1 cellular context compared by ENCODE assay signal in the genomic region with DNA sequence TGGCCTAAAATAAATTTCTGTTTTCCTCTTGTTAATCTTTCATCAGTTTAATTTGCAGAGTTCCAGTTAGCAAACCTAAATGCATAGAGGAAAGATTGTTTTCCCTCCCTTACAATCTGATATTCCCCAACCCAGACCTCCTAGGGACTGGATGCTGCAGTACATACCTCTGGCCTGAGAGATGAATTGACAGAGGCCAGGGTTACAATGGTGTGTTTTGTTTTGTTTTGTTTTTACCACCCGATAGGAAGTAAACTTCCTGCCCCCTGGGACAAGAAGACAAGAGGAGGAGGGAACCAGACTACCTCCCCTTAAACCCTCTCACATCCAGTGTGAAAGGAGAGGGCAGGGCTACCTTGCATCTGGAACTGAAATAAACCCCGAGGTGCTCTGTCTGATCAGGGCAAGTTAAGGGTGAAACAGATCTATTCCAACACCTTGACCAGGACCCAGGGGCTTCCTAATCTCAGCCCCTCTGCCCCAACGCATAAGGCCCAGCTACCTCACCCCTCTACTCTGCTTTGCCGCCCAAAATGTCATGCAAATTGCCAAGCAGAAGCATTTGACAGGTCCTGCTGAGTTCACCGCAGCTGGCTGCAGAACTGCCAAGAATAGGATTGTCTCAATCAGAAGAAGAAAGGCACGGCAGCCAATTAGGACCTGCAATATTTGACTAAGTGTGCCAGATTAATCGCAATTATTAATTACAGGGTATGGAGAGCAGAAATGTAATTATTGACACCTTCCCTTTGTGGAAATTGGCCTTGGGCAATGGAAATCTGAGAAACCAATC.
A peak's percentile ranks its signal among the peaks of the same experiment; 100 is the strongest.
TF ChIP-seq lines count a peak whose summit lies in the region.

No MANE protein-coding gene starts in this region.

TF ChIP-seq in H1, 55 proteins besides CTCF, POLR2A, EP300 and RAD21 (continued from another document):
- TF ChIP-seq, protein P1, sequence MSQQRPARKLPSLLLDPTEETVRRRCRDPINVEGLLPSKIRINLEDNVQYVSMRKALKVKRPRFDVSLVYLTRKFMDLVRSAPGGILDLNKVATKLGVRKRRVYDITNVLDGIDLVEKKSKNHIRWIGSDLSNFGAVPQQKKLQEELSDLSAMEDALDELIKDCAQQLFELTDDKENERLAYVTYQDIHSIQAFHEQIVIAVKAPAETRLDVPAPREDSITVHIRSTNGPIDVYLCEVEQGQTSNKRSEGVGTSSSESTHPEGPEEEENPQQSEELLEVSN (IDR thresholded peaks at IDR 0.05): peak; percentile 56
